ENCODE assay signal across 9 cellular contexts in genomic region chr22:22507743-22508273, GRCh38. TPM values are rescaled to one million over a fixed set of nuclear protein-coding genes. Genes with fewer than 3 reads are reported as not detected.
A peak's percentile ranks its signal among the peaks of the same experiment; 100 is the strongest.
DNase-seq lines count a peak whose midpoint lies in the region; ATAC-seq lines count a peak whose summit lies in the region.
"Had no signal": no experiment of that assay in that cellular context is flagged by ENCODE, and none has a peak within 500 bp of the region (broad histone marks: within the 10 kb centered on the region; RNA-seq: fewer than 3 reads in every experiment).

No MANE protein-coding gene starts in this region.

- no peak for DNase-seq in activated CD4-positive, alpha-beta T cell treated with anti-CD3 and anti-CD28 coated beads for 36 hours
- no peak for DNase-seq in activated CD4-positive, alpha-beta T cell treated with anti-CD3 and anti-CD28 coated beads, Interleukin-2, amount 50 U/mL, for 4 hours
- no peak for DNase-seq in activated CD4-positive, alpha-beta memory T cell treated with anti-CD3 and anti-CD28 coated beads for 36 hours
- DNase-seq in iPS-NIHi11 (ENCODE audit: low spot score) (peak; percentile 10), substantia nigra (lab: John Stamatoyannopoulos, UW) (no peak), NCI-H2107 treated with DMSO at 0.1 percent for 48 hours (lab: John Stamatoyannopoulos, UW; ENCODE audit: unreplicated experiment) (no peak), NCI-H69 (lab: John Stamatoyannopoulos, UW) (no peak)

- peak overlapping the region; percentile 45 for H3K27ac Mint-ChIP-seq in activated CD4-positive, alpha-beta T cell treated with anti-CD3 and anti-CD28 coated beads for 36 hours
- no peak overlapping the region for H3K27ac Mint-ChIP-seq in activated CD4-positive, alpha-beta memory T cell treated with anti-CD3 and anti-CD28 coated beads for 36 hours

- peaks cover 2% of the 10 kb centered on the region for H3K27me3 Mint-ChIP-seq in activated CD4-positive, alpha-beta T cell treated with anti-CD3 and anti-CD28 coated beads for 36 hours
- H3K27me3 Mint-ChIP-seq in activated CD4-positive, alpha-beta memory T cell treated with anti-CD3 and anti-CD28 coated beads for 36 hours, result peaks cover 3% of the 10 kb centered on the region

- POLR2A ChIA-PET in activated CD4-positive, alpha-beta T cell treated with anti-CD3 and anti-CD28 coated beads for 36 hours (lab: Charles Lee), result no interaction called here
- POLR2A ChIA-PET in activated CD4-positive, alpha-beta memory T cell treated with anti-CD3 and anti-CD28 coated beads for 36 hours (lab: Charles Lee), result no interaction called here

- H3K36me3 Mint-ChIP-seq in activated CD4-positive, alpha-beta T cell treated with anti-CD3 and anti-CD28 coated beads for 36 hours (ENCODE audit: low read depth), result peaks cover 21% of the 10 kb centered on the region
- peaks cover 21% of the 10 kb centered on the region for H3K36me3 Mint-ChIP-seq in activated CD4-positive, alpha-beta memory T cell treated with anti-CD3 and anti-CD28 coated beads for 36 hours

- H3K9me3 Mint-ChIP-seq in activated CD4-positive, alpha-beta T cell treated with anti-CD3 and anti-CD28 coated beads for 36 hours (ENCODE audit: low read depth), result peaks cover 3% of the 10 kb centered on the region
- H3K9me3 Mint-ChIP-seq in activated CD4-positive, alpha-beta memory T cell treated with anti-CD3 and anti-CD28 coated beads for 36 hours, result peaks cover 11% of the 10 kb centered on the region

- H3K4me3 Mint-ChIP-seq in activated CD4-positive, alpha-beta T cell treated with anti-CD3 and anti-CD28 coated beads for 36 hours, result peak overlapping the region; percentile 79
- H3K4me3 Mint-ChIP-seq in activated CD4-positive, alpha-beta memory T cell treated with anti-CD3 and anti-CD28 coated beads for 36 hours, result peak overlapping the region; percentile 65

- CTCF ChIA-PET in activated CD4-positive, alpha-beta T cell treated with anti-CD3 and anti-CD28 coated beads for 36 hours (lab: Charles Lee), result interaction anchor here (0.7 to 1.8 kb wide), 5 partner anchors 8 to 1145 kb away, joined by 3 to 5 read pairs (median 3); no protein-coding TSS in a partner anchor
- CTCF ChIA-PET in activated CD4-positive, alpha-beta memory T cell treated with anti-CD3 and anti-CD28 coated beads for 36 hours (lab: Charles Lee), result interaction anchor here (0.9 to 1.3 kb wide), 4 partner anchors 11 to 79 kb away, joined by 3 to 5 read pairs (median 4); partner anchors contain the start of gene PRAME

- no peak for ATAC-seq in activated CD4-positive, alpha-beta T cell treated with anti-CD3 and anti-CD28 coated beads for 36 hours
- no peak for ATAC-seq in HG02981 (IDR thresholded peaks at IDR 0.05; ENCODE audit: unreplicated experiment)

- peak overlapping the region; percentile 24 for H3K27ac ChIP-seq in substantia nigra (ENCODE audit: low read depth, low read length, poor library complexity, severe bottlenecking)

- intact Hi-C loops in activated CD4-positive, alpha-beta T cell treated with anti-CD3 and anti-CD28 coated beads for 36 hours (cut with DNase I, micrococcal nuclease), result loop anchor here in 1 of 2 experiments (5.0 kb wide), 1 partner anchor 296 kb away; no protein-coding TSS in a partner anchor
- intact Hi-C loops in activated CD4-positive, alpha-beta memory T cell treated with anti-CD3 and anti-CD28 coated beads for 36 hours (cut with micrococcal nuclease), result no loop called here

- peaks cover 8% of the 10 kb centered on the region for H3K4me1 Mint-ChIP-seq in activated CD4-positive, alpha-beta T cell treated with anti-CD3 and anti-CD28 coated beads for 36 hours
- peaks cover 18% of the 10 kb centered on the region for H3K4me1 Mint-ChIP-seq in activated CD4-positive, alpha-beta memory T cell treated with anti-CD3 and anti-CD28 coated beads for 36 hours (ENCODE audit: low read depth)

RNA-seq across cellular contexts. Expression of gene ZNF280B, which starts 0.7 kb away (rescaled TPM):
- 1 to 10 TPM; 2.5 to 3.7 TPM for total RNA-seq in activated CD4-positive, alpha-beta T cell treated with anti-CD3 and anti-CD28 coated beads for 36 hours
- total RNA-seq in activated CD4-positive, alpha-beta memory T cell treated with anti-CD3 and anti-CD28 coated beads for 36 hours, result 1 to 10 TPM; 2.1 to 2.4 TPM

RNA-seq across cellular contexts. Expression of gene ZNF280A, which starts 12.3 kb away (rescaled TPM):
- not detected for total RNA-seq in activated CD4-positive, alpha-beta T cell treated with anti-CD3 and anti-CD28 coated beads for 36 hours
- total RNA-seq in activated CD4-positive, alpha-beta memory T cell treated with anti-CD3 and anti-CD28 coated beads for 36 hours, result not detected
- total RNA-seq: T-helper 2 cell treated with Interferon-gamma antibody and Interleukin-4, amounts not matched to agents 100 ng/mL and 5 ng/mL, for 36 hours had no signal

RNA-seq across cellular contexts. Expression of gene PRAME, which starts 51.3 kb away (rescaled TPM):
- under 1 TPM in 1 of 2 experiments, not detected in 1; 0.09 TPM for total RNA-seq in activated CD4-positive, alpha-beta T cell treated with anti-CD3 and anti-CD28 coated beads for 36 hours
- total RNA-seq in activated CD4-positive, alpha-beta memory T cell treated with anti-CD3 and anti-CD28 coated beads for 36 hours, result not detected
- total RNA-seq: T-helper 2 cell treated with Interferon-gamma antibody and Interleukin-4, amounts not matched to agents 100 ng/mL and 5 ng/mL, for 36 hours had no signal
